Comparison of ENCODE assay signal across 15 cellular contexts in the genomic region with DNA sequence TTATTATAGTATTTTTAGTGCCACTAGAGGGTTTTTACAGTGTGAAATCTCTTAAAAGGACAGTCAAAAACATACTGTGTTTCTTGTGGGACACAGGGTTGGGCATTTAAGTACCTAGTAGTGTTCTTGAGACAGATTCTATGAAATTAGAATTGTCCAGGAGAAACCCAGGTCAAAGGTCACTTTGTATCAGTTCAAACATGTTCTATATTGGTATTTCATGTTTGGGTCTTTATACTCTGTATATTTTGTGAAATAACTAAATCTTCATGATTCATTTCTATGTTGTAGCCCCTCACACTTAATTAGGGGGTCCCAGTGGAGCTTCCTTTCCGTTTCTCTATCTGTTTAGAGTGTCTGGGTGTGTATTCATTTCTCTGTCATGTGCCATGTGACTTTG.
"Had no signal": no experiment of that assay in that cellular context is flagged by ENCODE, and none has a peak within 500 bp of the region (broad histone marks: within the 10 kb centered on the region; RNA-seq: fewer than 3 reads in every experiment).

No MANE protein-coding gene starts in this region.

- H3K9me3 ChIP-seq: gastroesophageal sphincter, mucosa of descending colon, spleen, thoracic aorta had no signal

- H2AFZ ChIP-seq: parathyroid adenoma had no signal

- H3K27ac ChIP-seq: parathyroid adenoma, spleen, thoracic aorta had no signal

- H3K36me3 ChIP-seq: gastroesophageal sphincter, spleen, thoracic aorta had no signal

- DNase-seq: cortex of kidney; dorsolateral prefrontal cortex; effector CD8-positive, alpha-beta T cell; kidney; left colon; mucosa of descending colon; naive thymus-derived CD8-positive, alpha-beta T cell; spleen; stimulated activated CD4-positive, alpha-beta T cell treated with anti-CD3 and anti-CD28 coated beads, Interleukin-15, amount 100 ng/mL, for 24 hours; stimulated activated CD4-positive, alpha-beta T cell treated with anti-CD3 and anti-CD28 coated beads, Interleukin-1b, Interleukin-23, amount 100 ng/mL, for 48 hours; stimulated activated CD4-positive, alpha-beta T cell treated with anti-CD3 and anti-CD28 coated beads, Interleukin-4, amount 100 ng/mL, for 24 hours had no signal

- H3K4me3 ChIP-seq: dorsolateral prefrontal cortex, gastroesophageal sphincter, mucosa of descending colon, spleen, thoracic aorta had no signal

- ATAC-seq: gastroesophageal sphincter; left colon; mucosa of descending colon; naive thymus-derived CD8-positive, alpha-beta T cell; stimulated activated memory B cell treated with anti-CD40 and anti-IgM and Interleukin-4, amounts not matched to agents 10 μg/mL and 1 μg/mL and 100 μg/mL, for 72 hours had no signal

- H3K27me3 ChIP-seq: dorsolateral prefrontal cortex, gastroesophageal sphincter, spleen had no signal

- H3K9ac ChIP-seq: parathyroid adenoma had no signal
